In genomic region chr12:124388679-124389536, GRCh38 we compare ENCODE assay signal across 8 cellular contexts.
A peak's percentile ranks its signal among the peaks of the same experiment; 100 is the strongest.
DNase-seq lines count a peak whose midpoint lies in the region; FAIRE-seq and TF ChIP-seq lines count a peak whose summit lies in the region.

No MANE protein-coding gene starts in this region.

- TF ChIP-seq POLR2A in GM12892 (IDR thresholded peaks at IDR 0.05; ENCODE audit: low read depth, low read length) = no peak

- DNase-seq in ELR (ENCODE audit: low read depth) = peak; percentile 87
- peak; percentile 85 for DNase-seq in NCI-H2196 (lab: John Stamatoyannopoulos, UW; ENCODE audit: unreplicated experiment)
- DNase-seq in activated T-cell treated with anti-CD3 and anti-CD28 coated beads for 4 hours = peak; percentile 40
- peak; percentile 86 for DNase-seq in epithelial cell of esophagus (ENCODE audit: low read depth)
- peak; percentile 86 for DNase-seq in midbrain (lab: John Stamatoyannopoulos, UW)
- DNase-seq in stimulated activated CD4-positive, alpha-beta T cell treated with anti-CD3 and anti-CD28 coated beads, TNF-alpha, amount 100 ng/mL, for 48 hours (ENCODE audit: low read depth in 3 of 3) = peak; percentile 30 to 52 (median 32)
- DNase-seq in GM12892 (ENCODE audit: insufficient read length) = no peak
- no peak for DNase-seq in NAMALWA (ENCODE audit: low spot score)

- no peak for TF ChIP-seq CTCF in epithelial cell of esophagus (IDR thresholded peaks at IDR 0.05; ENCODE audit: insufficient read depth, low read depth, low read length, missing control alignments)

- no peak for FAIRE-seq in GM12892 (lab: Jason Lieb, UNC)

- peak overlapping the region; percentile 12 for H3K4me3 ChIP-seq in epithelial cell of esophagus (ENCODE audit: low read length)

Comparison
In these comparisons a context has a peak if more than half of its experiments do, and no peak if none do; other contexts are left out.
1. DNase-seq: peak in ELR (single experiment), NCI-H2196 (single experiment), activated T-cell treated with anti-CD3 and anti-CD28 coated beads for 4 hours (single experiment), epithelial cell of esophagus (single experiment), midbrain (single experiment) and stimulated activated CD4-positive, alpha-beta T cell treated with anti-CD3 and anti-CD28 coated beads, TNF-alpha, amount 100 ng/mL, for 48 hours (3 of 3); none in GM12892 (single experiment) and NAMALWA (single experiment).